In genomic region chr11:13114566-13115465, GRCh38 we compare ENCODE assay signal across 1 cellular context.
TF ChIP-seq lines count a peak whose summit lies in the region.

No MANE protein-coding gene starts in this region.

TF ChIP-seq in K562, 482 proteins besides CTCF, POLR2A, EP300 and RAD21 (continued from another document):
- TF ChIP-seq, protein P1, sequence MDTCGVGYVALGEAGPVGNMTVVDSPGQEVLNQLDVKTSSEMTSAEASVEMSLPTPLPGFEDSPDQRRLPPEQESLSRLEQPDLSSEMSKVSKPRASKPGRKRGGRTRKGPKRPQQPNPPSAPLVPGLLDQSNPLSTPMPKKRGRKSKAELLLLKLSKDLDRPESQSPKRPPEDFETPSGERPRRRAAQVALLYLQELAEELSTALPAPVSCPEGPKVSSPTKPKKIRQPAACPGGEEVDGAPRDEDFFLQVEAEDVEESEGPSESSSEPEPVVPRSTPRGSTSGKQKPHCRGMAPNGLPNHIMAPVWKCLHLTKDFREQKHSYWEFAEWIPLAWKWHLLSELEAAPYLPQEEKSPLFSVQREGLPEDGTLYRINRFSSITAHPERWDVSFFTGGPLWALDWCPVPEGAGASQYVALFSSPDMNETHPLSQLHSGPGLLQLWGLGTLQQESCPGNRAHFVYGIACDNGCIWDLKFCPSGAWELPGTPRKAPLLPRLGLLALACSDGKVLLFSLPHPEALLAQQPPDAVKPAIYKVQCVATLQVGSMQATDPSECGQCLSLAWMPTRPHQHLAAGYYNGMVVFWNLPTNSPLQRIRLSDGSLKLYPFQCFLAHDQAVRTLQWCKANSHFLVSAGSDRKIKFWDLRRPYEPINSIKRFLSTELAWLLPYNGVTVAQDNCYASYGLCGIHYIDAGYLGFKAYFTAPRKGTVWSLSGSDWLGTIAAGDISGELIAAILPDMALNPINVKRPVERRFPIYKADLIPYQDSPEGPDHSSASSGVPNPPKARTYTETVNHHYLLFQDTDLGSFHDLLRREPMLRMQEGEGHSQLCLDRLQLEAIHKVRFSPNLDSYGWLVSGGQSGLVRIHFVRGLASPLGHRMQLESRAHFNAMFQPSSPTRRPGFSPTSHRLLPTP (IDR thresholded peaks at IDR 0.05; ENCODE audit: borderline replicate concordance, extremely low read depth, insufficient read length): no peak
- no peak for TF ChIP-seq KAT7 (CRISPR knock-in tag; IDR thresholded peaks at IDR 0.05; ENCODE audit: borderline replicate concordance)
